In the genomic region with DNA sequence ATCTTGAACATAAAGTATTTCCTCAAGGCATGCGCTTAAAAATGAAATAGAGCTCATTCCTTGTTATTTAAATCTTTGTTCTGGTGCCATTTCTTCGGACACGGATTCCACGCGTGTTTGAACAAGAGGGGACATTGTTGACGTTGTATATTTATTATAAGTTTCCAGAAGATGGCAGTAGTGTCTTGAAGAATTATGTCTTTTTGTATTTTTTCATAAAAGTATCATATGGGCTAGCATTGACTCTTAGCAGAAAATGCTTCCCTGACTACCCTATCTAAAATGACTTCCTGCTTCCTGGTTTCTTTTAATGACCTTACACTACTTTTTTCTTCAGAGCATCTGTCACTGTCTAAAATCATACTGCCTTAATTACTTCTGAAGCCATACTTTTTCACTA, we compare ENCODE assay signal across 8 cellular contexts. TPM values are rescaled to one million over a fixed set of nuclear protein-coding genes. Genes with fewer than 3 reads are reported as not detected.
DNase-seq lines count a peak whose midpoint lies in the region; ATAC-seq, FAIRE-seq and TF ChIP-seq lines count a peak whose summit lies in the region.

No MANE protein-coding gene starts in this region.

- TF ChIP-seq EP300 in HepG2 (IDR thresholded peaks at IDR 0.05; ENCODE audit: low read depth in 2 of 2, low read length in 2 of 2), result no peak
- no peak for TF ChIP-seq EP300 in HepG2 (CRISPR knock-in tag; IDR thresholded peaks at IDR 0.05; ENCODE audit: borderline replicate concordance)

- TF ChIP-seq POLR2A in HepG2 (IDR thresholded peaks at IDR 0.05; ENCODE audit: insufficient read depth in 1 of 2, low read depth in 2 of 2, low read length in 2 of 2), result no peak

- H3K9ac ChIP-seq in GM23248 (no peak overlapping the region), HepG2 (ENCODE audit: insufficient read depth, low read depth, low read length) (no peak overlapping the region), MM.1S (ENCODE audit: low read length) (no peak overlapping the region)

- H3K4me1 Mint-ChIP-seq in CD4-positive, CD25-positive, alpha-beta regulatory T cell, result peaks cover 25 to 41% (median 36%) of the 10 kb centered on the region in 4 donors
- H3K4me1 Mint-ChIP-seq in activated CD8-positive, alpha-beta T cell treated with anti-CD3 and anti-CD28 coated beads for 36 hours (ENCODE audit: low read depth), result peaks cover 30% of the 10 kb centered on the region

- peaks cover 0 to 2% (median 0%) of the 10 kb centered on the region in 7 donors for H3K9me3 Mint-ChIP-seq in CD4-positive, CD25-positive, alpha-beta regulatory T cell
- no peaks in the 10 kb centered on the region for H3K9me3 Mint-ChIP-seq in activated CD8-positive, alpha-beta T cell treated with anti-CD3 and anti-CD28 coated beads for 36 hours

- H3K9me2 ChIP-seq in GM23248 (ENCODE audit: insufficient read depth), result no peaks in the 10 kb centered on the region
- no peaks in the 10 kb centered on the region for H3K9me2 ChIP-seq in MM.1S (replicated peaks; ENCODE audit: insufficient read depth, low read length)

- H3K36me3 Mint-ChIP-seq in CD4-positive, CD25-positive, alpha-beta regulatory T cell, result peaks cover 37% of the 10 kb centered on the region
- peaks cover 55% of the 10 kb centered on the region for H3K36me3 Mint-ChIP-seq in activated CD8-positive, alpha-beta T cell treated with anti-CD3 and anti-CD28 coated beads for 36 hours (ENCODE audit: low read depth)

- H3K4me1 ChIP-seq in CD4-positive, CD25-positive, alpha-beta regulatory T cell (ENCODE audit: control insufficient read depth, insufficient read depth, low read length, poor library complexity, severe bottlenecking), result peaks cover 17% of the 10 kb centered on the region
- H3K4me1 ChIP-seq in GM23248 (ENCODE audit: insufficient read depth) (no peaks in the 10 kb centered on the region), HepG2 (ENCODE audit: insufficient read depth, low read length) (no peaks in the 10 kb centered on the region), MM.1S (ENCODE audit: low read length) (peaks cover 5% of the 10 kb centered on the region; the same call in 1 of the 2 replicates)

- peak in 2 of 3 donors; percentile 58 to 63 for DNase-seq in CD4-positive, CD25-positive, alpha-beta regulatory T cell
- peak; percentile 40 for DNase-seq in GM23248
- DNase-seq in activated CD8-positive, alpha-beta T cell treated with anti-CD3 and anti-CD28 coated beads for 36 hours, result no peak
- no peak for DNase-seq in HepG2 (ENCODE audit: low spot score)
- DNase-seq in DMS79 (lab: John Stamatoyannopoulos, UW), result no peak
- DNase-seq in MM.1S, result no peak
- DNase-seq in NCI-H1417 treated with DMSO at 0.1 percent for 48 hours (lab: John Stamatoyannopoulos, UW), result no peak

- peak overlapping the region; percentile 5 for H3K4me3 ChIP-seq in CD4-positive, CD25-positive, alpha-beta regulatory T cell (ENCODE audit: low read depth, low read length)
- H3K4me3 ChIP-seq in GM23248, result no peak overlapping the region
- no peak overlapping the region for H3K4me3 ChIP-seq in HepG2 (replicated peaks in 1 of 3; ENCODE audit: insufficient read depth in 1 of 3, low read depth in 2 of 3, low read length in 3 of 3)
- no peak overlapping the region for H3K4me3 ChIP-seq in MM.1S (ENCODE audit: low read length)

- no peaks in the 10 kb centered on the region for H3K27me3 Mint-ChIP-seq in CD4-positive, CD25-positive, alpha-beta regulatory T cell
- H3K27me3 Mint-ChIP-seq in activated CD8-positive, alpha-beta T cell treated with anti-CD3 and anti-CD28 coated beads for 36 hours, result no peaks in the 10 kb centered on the region

- BruUV-seq in HepG2 (replicated peaks; lab: Mats Ljungman, UMichigan), result no TSS peak

- peak overlapping the region; percentile 72 to 88 (median 72) for H3K27ac Mint-ChIP-seq in CD4-positive, CD25-positive, alpha-beta regulatory T cell
- peak overlapping the region; percentile 34 for H3K27ac Mint-ChIP-seq in activated CD8-positive, alpha-beta T cell treated with anti-CD3 and anti-CD28 coated beads for 36 hours

- intact Hi-C loops in activated CD8-positive, alpha-beta T cell treated with anti-CD3 and anti-CD28 coated beads for 36 hours (cut with micrococcal nuclease), result no loop called here
- intact Hi-C loops in HepG2 (cut with micrococcal nuclease; ENCODE audit: unreplicated experiment), result no loop called here

- H3K27me3 ChIP-seq in CD4-positive, CD25-positive, alpha-beta regulatory T cell (ENCODE audit: control insufficient read depth, insufficient read depth, low read length), result no peaks in the 10 kb centered on the region
- no peaks in the 10 kb centered on the region for H3K27me3 ChIP-seq in GM23248 (replicated peaks; ENCODE audit: insufficient read depth)
- no peaks in the 10 kb centered on the region for H3K27me3 ChIP-seq in HepG2 (ENCODE audit: control insufficient read depth in 1 of 2, insufficient read depth in 2 of 2, low read length in 2 of 2)
- H3K27me3 ChIP-seq in MM.1S (replicated peaks; ENCODE audit: insufficient read depth, low read length), result no peaks in the 10 kb centered on the region

- H3F3A ChIP-seq in GM23248 (ENCODE audit: insufficient read depth) (peaks cover 23% of the 10 kb centered on the region; the same call in 1 of the 2 replicates), MM.1S (ENCODE audit: insufficient read depth, low read length) (0 out of 2 replicates have a peak, but pooled peaks cover 3% of the 10 kb centered on the region)

- peak overlapping the region in 3 of 4 donors; percentile 1 to 12 (median 2) for H3K4me3 Mint-ChIP-seq in CD4-positive, CD25-positive, alpha-beta regulatory T cell
- no peak overlapping the region for H3K4me3 Mint-ChIP-seq in activated CD8-positive, alpha-beta T cell treated with anti-CD3 and anti-CD28 coated beads for 36 hours

- H3K4me2 ChIP-seq in GM23248 (ENCODE audit: unreplicated experiment) (no peak overlapping the region), HepG2 (ENCODE audit: low read depth, low read length) (no peak overlapping the region), MM.1S (ENCODE audit: low read depth, low read length) (no peak overlapping the region)

- 69 to 72% methylated on average over 6 of the region's 6 CpGs for WGBS in GM23248 (ENCODE audit: low coverage in 1 of 2, low lambda C conversion rate in 2 of 2, missing lambda C conversion rate in 2 of 2), 2 experiments
- WGBS in HepG2 (ENCODE audit: low lambda C conversion rate), result 93% methylated on average over 6 of the region's 6 CpGs

- H4K20me1 ChIP-seq in GM23248 (ENCODE audit: insufficient read depth) (no peaks in the 10 kb centered on the region), HepG2 (ENCODE audit: insufficient read depth, low read length) (no peaks in the 10 kb centered on the region), MM.1S (ENCODE audit: insufficient read depth, low read length) (no peaks in the 10 kb centered on the region)

- CTCF ChIA-PET in activated CD8-positive, alpha-beta T cell treated with anti-CD3 and anti-CD28 coated beads for 36 hours (lab: Charles Lee), result interaction anchor here (0.7 to 3.6 kb wide), 18 partner anchors 15 to 299 kb away, joined by 3 to 28 read pairs (median 7); no protein-coding TSS in a partner anchor
- CTCF ChIA-PET in HepG2 (lab: Yijun Ruan, JAX; ENCODE audit: low intra/inter-chr PET ratio, low total read pairs), result interaction anchor here (0.8 to 1.5 kb wide), 2 partner anchors 126 to 128 kb away, joined by 3 to 5 read pairs; no protein-coding TSS in a partner anchor

- peak; percentile 71 to 72 for ATAC-seq in CD4-positive, CD25-positive, alpha-beta regulatory T cell (ENCODE audit: low read depth in 2 of 2)
- peak; percentile 64 for ATAC-seq in activated CD8-positive, alpha-beta T cell treated with anti-CD3 and anti-CD28 coated beads for 36 hours
- ATAC-seq in HepG2, result no peak
- no peak for ATAC-seq in GM18520 (IDR thresholded peaks at IDR 0.05; ENCODE audit: unreplicated experiment)

- H3K79me2 ChIP-seq in GM23248 (ENCODE audit: insufficient read depth) (peaks cover 64% of the 10 kb centered on the region), HepG2 (ENCODE audit: insufficient read depth, low read length) (peaks cover 2% of the 10 kb centered on the region), MM.1S (ENCODE audit: low read length) (no peaks in the 10 kb centered on the region)

- H3K9me3 ChIP-seq in CD4-positive, CD25-positive, alpha-beta regulatory T cell (ENCODE audit: control insufficient read depth in 2 of 2, low read length in 2 of 2), result no peaks in the 10 kb centered on the region
- H3K9me3 ChIP-seq in GM23248 (ENCODE audit: low read depth) (no peaks in the 10 kb centered on the region), HepG2 (ENCODE audit: low read length) (no peaks in the 10 kb centered on the region), MM.1S (replicated peaks; ENCODE audit: insufficient read depth, low read length) (no peaks in the 10 kb centered on the region)

- peaks cover 44% of the 10 kb centered on the region for H3K36me3 ChIP-seq in CD4-positive, CD25-positive, alpha-beta regulatory T cell (ENCODE audit: control insufficient read depth, insufficient read depth, low read length)
- H3K36me3 ChIP-seq in GM23248 (ENCODE audit: low read depth), result peaks cover 46% of the 10 kb centered on the region
- peaks cover 13 to 47% of the 10 kb centered on the region in 2 experiments for H3K36me3 ChIP-seq in HepG2 (replicated peaks in 1 of 2; ENCODE audit: control insufficient read depth in 1 of 2, insufficient read depth in 2 of 2, low read length in 2 of 2)
- H3K36me3 ChIP-seq in MM.1S (replicated peaks; ENCODE audit: insufficient read depth, low read length), result peaks cover 4% of the 10 kb centered on the region; the same call in 1 of the 2 replicates

- POLR2A ChIA-PET in activated CD8-positive, alpha-beta T cell treated with anti-CD3 and anti-CD28 coated beads for 36 hours (lab: Charles Lee), result interaction anchor here (0.8 to 1.1 kb wide), 3 partner anchors 79 to 240 kb away, joined by 3 read pairs; no protein-coding TSS in a partner anchor
- POLR2A ChIA-PET in HepG2 (lab: Yijun Ruan, JAX), result no interaction called here

- TF ChIP-seq CTCF in activated CD8-positive, alpha-beta T cell treated with anti-CD3 and anti-CD28 coated beads for 36 hours (IDR thresholded peaks at IDR 0.05), result peak; percentile 56
- TF ChIP-seq CTCF in HepG2 (CRISPR knock-in tag; IDR thresholded peaks at IDR 0.05) (no peak), MM.1S (IDR thresholded peaks at IDR 0.05; ENCODE audit: low read length) (no peak; the same call in 1 of the 2 replicates)

- H2AFZ ChIP-seq in GM23248, result no peak overlapping the region
- no peak overlapping the region for H2AFZ ChIP-seq in HepG2 (ENCODE audit: low read length)
- H2AFZ ChIP-seq in MM.1S (ENCODE audit: low read length), result no peak overlapping the region

- TF ChIP-seq RAD21 in HepG2 (CRISPR knock-in tag; IDR thresholded peaks at IDR 0.05), result no peak

- H3K27ac ChIP-seq in CD4-positive, CD25-positive, alpha-beta regulatory T cell (ENCODE audit: insufficient read depth, low read length, poor library complexity, severe bottlenecking), result peak overlapping the region; percentile 28
- no peak overlapping the region for H3K27ac ChIP-seq in GM23248
- H3K27ac ChIP-seq in HepG2 (ENCODE audit: extremely low read length, insufficient read depth, low read length), result no peak overlapping the region
- H3K27ac ChIP-seq in MM.1S (ENCODE audit: low read length), result no peak overlapping the region

- in situ Hi-C loops in GM23248 (cut with MboI) (no loop called here), HepG2 (cut with HindIII; ENCODE audit: extremely low pct_ligation_motif_present, low pct_unique_long_range_greater_than_20kb) (no loop called here)

- FAIRE-seq in HepG2 (lab: Jason Lieb, UNC), result no peak

RNA-seq across cellular contexts. Expression of gene BIRC2, which starts 20.4 kb away (rescaled TPM):
- 105 TPM for total RNA-seq in CD4-positive, CD25-positive, alpha-beta regulatory T cell
- 10 to 100 TPM; 33.0 to 48.3 (median 44.9) TPM for polyA plus RNA-seq in CD4-positive, CD25-positive, alpha-beta regulatory T cell
- total RNA-seq in GM23248 (2014; rRNA removed; shearing (Covaris generic)), result 73.7 and 104 TPM in 2 replicates
- polyA plus RNA-seq in GM23248 (2016; fragmentation: Nextera tagmentation; extraction: Ambion mirVana), result 60.7 and 63.2 TPM in 2 replicates
- total RNA-seq in activated CD8-positive, alpha-beta T cell treated with anti-CD3 and anti-CD28 coated beads for 36 hours, result 10 to 100 TPM; 29.8 to 32.9 TPM
- total RNA-seq in HepG2 (2016; rRNA removed; fragmentation: Illumina TruSeq; extraction: Trizol), result 61.7 and 83.2 TPM in 2 replicates
- 25.1 and 31.7 TPM in 2 replicates for total RNA-seq in HepG2 (2016; cell fraction: cytosol; rRNA removed; fragmentation: Illumina TruSeq; extraction: Trizol; ENCODE audit: low read depth)
- total RNA-seq in HepG2 (2016; cell fraction: insoluble cytoplasmic fraction; rRNA removed; fragmentation: Illumina TruSeq; extraction: Trizol), result 61.7 and 79.4 TPM in 2 replicates
- 42.0 and 43.8 TPM in 2 replicates for total RNA-seq in HepG2 (2016; cell fraction: membrane; rRNA removed; fragmentation: Illumina TruSeq; extraction: Trizol)
- total RNA-seq in HepG2 (2016; cell fraction: nucleus; rRNA removed; fragmentation: Illumina TruSeq; extraction: Trizol), result 77.0 and 77.1 TPM in 2 replicates
- polyA plus RNA-seq in HepG2 (2011; rRNA removed), result 59.2 and 62.2 TPM in 2 replicates
- polyA plus RNA-seq in HepG2 (2011; cell fraction: cytosol; rRNA removed), result 27.3 and 42.8 TPM in 2 replicates
- 60.1 and 69.2 TPM in 2 replicates for polyA plus RNA-seq in HepG2 (2011; cell fraction: nucleus; rRNA removed)
- 35.9 and 38.7 TPM in 2 replicates for polyA plus RNA-seq in HepG2 (2012)
- 7.7 and 9.4 TPM in 2 replicates for polyA plus RNA-seq in HepG2 (2016; cell fraction: cytosol; fragmentation: Illumina TruSeq; extraction: Trizol; ENCODE audit: low read depth)
- 58.0 and 61.2 TPM in 2 replicates for polyA plus RNA-seq in HepG2 (2016; cell fraction: insoluble cytoplasmic fraction; fragmentation: Illumina TruSeq; extraction: Trizol; ENCODE audit: low read depth)
- 16.9 and 19.1 TPM in 2 replicates for polyA plus RNA-seq in HepG2 (2016; cell fraction: membrane; fragmentation: Illumina TruSeq; extraction: Trizol; ENCODE audit: low read depth)
- 60.1 and 64.2 TPM in 2 replicates for polyA plus RNA-seq in HepG2 (2016; cell fraction: nucleus; fragmentation: Illumina TruSeq; extraction: Trizol; ENCODE audit: insufficient read depth, low read depth)
- polyA minus RNA-seq in HepG2 (2011; rRNA and poly(A)+ RNA removed; ENCODE audit: low replicate concordance), result 26.8 and 53.5 TPM in 2 replicates
- 26.7 and 30.0 TPM in 2 replicates for polyA minus RNA-seq in HepG2 (2011; cell fraction: cytosol; rRNA and poly(A)+ RNA removed)
- polyA minus RNA-seq in HepG2 (2011; cell fraction: nucleus; rRNA and poly(A)+ RNA removed), result 152 and 170 TPM in 2 replicates

RNA-seq across cellular contexts. Expression of gene BIRC3, which starts 50.1 kb away (rescaled TPM):
- total RNA-seq in CD4-positive, CD25-positive, alpha-beta regulatory T cell, result 239 TPM
- polyA plus RNA-seq in CD4-positive, CD25-positive, alpha-beta regulatory T cell, result 100 to 1,000 TPM; 107 to 151 (median 118) TPM
- total RNA-seq in GM23248 (2014; rRNA removed; shearing (Covaris generic)), result 0.89 and 0.97 TPM in 2 replicates
- 0.57 and 0.79 TPM in 2 replicates for polyA plus RNA-seq in GM23248 (2016; fragmentation: Nextera tagmentation; extraction: Ambion mirVana)
- total RNA-seq in activated CD8-positive, alpha-beta T cell treated with anti-CD3 and anti-CD28 coated beads for 36 hours, result 100 to 1,000 TPM; 102 to 108 TPM
- total RNA-seq in HepG2 (2016; rRNA removed; fragmentation: Illumina TruSeq; extraction: Trizol), result 4.2 and 7.5 TPM in 2 replicates
- 0.40 and 0.71 TPM in 2 replicates for total RNA-seq in HepG2 (2016; cell fraction: cytosol; rRNA removed; fragmentation: Illumina TruSeq; extraction: Trizol; ENCODE audit: low read depth)
- 4.6 and 6.5 TPM in 2 replicates for total RNA-seq in HepG2 (2016; cell fraction: insoluble cytoplasmic fraction; rRNA removed; fragmentation: Illumina TruSeq; extraction: Trizol)
- 2.8 and 3.6 TPM in 2 replicates for total RNA-seq in HepG2 (2016; cell fraction: membrane; rRNA removed; fragmentation: Illumina TruSeq; extraction: Trizol)
- total RNA-seq in HepG2 (2016; cell fraction: nucleus; rRNA removed; fragmentation: Illumina TruSeq; extraction: Trizol), result 2.7 and 2.9 TPM in 2 replicates
- polyA plus RNA-seq in HepG2 (2011; rRNA removed), result 0.41 and 0.50 TPM in 2 replicates
- 0.21 and 0.51 TPM in 2 replicates for polyA plus RNA-seq in HepG2 (2011; cell fraction: cytosol; rRNA removed)
- 0.18 and 0.52 TPM in 2 replicates for polyA plus RNA-seq in HepG2 (2011; cell fraction: nucleus; rRNA removed)
- polyA plus RNA-seq in HepG2 (2012), result 0.56 and 1.1 TPM in 2 replicates
- 0.20 TPM in 2 replicates for polyA plus RNA-seq in HepG2 (2016; cell fraction: cytosol; fragmentation: Illumina TruSeq; extraction: Trizol; ENCODE audit: low read depth)
- 4.2 and 5.5 TPM in 2 replicates for polyA plus RNA-seq in HepG2 (2016; cell fraction: insoluble cytoplasmic fraction; fragmentation: Illumina TruSeq; extraction: Trizol; ENCODE audit: low read depth)
- polyA plus RNA-seq in HepG2 (2016; cell fraction: membrane; fragmentation: Illumina TruSeq; extraction: Trizol; ENCODE audit: low read depth), result 1.1 and 1.2 TPM in 2 replicates
- polyA plus RNA-seq in HepG2 (2016; cell fraction: nucleus; fragmentation: Illumina TruSeq; extraction: Trizol; ENCODE audit: insufficient read depth, low read depth), result 2.7 and 3.7 TPM in 2 replicates
- polyA minus RNA-seq in HepG2 (2011; rRNA and poly(A)+ RNA removed; ENCODE audit: low replicate concordance), result 0.10 and 3.6 TPM in 2 replicates
- polyA minus RNA-seq in HepG2 (2011; cell fraction: cytosol; rRNA and poly(A)+ RNA removed), result 0.99 and 1.6 TPM in 2 replicates
- polyA minus RNA-seq in HepG2 (2011; cell fraction: nucleus; rRNA and poly(A)+ RNA removed), result 0.52 and 1.2 TPM in 2 replicates

Comparison
In these comparisons a context has a peak if more than half of its experiments do, and no peak if none do; other contexts are left out.
1. ATAC-seq: peak in CD4-positive, CD25-positive, alpha-beta regulatory T cell (2 of 2) and activated CD8-positive, alpha-beta T cell treated with anti-CD3 and anti-CD28 coated beads for 36 hours (single experiment); none in HepG2 (single experiment) and GM18520 (single experiment).
2. DNase-seq: peak in CD4-positive, CD25-positive, alpha-beta regulatory T cell (2 of 3) and GM23248 (single experiment); none in activated CD8-positive, alpha-beta T cell treated with anti-CD3 and anti-CD28 coated beads for 36 hours (single experiment), HepG2 (single experiment), DMS79 (single experiment), MM.1S (single experiment) and NCI-H1417 treated with DMSO at 0.1 percent for 48 hours (single experiment).
3. RNA of gene BIRC3, which starts 50.1 kb away (total RNA-seq): 239 TPM in CD4-positive, CD25-positive, alpha-beta regulatory T cell (single experiment) and 102 to 108 TPM in activated CD8-positive, alpha-beta T cell treated with anti-CD3 and anti-CD28 coated beads for 36 hours; 0.40 to 7.5 TPM in HepG2 and 0.89 to 0.97 TPM in GM23248; every median in the first group is over 10 times any median in the second.